ENCODE assay signal across 18 cellular contexts in genomic region chr16:50197582-50197981, GRCh38.
"Had no signal": no experiment of that assay in that cellular context is flagged by ENCODE, and none has a peak within 500 bp of the region (broad histone marks: within the 10 kb centered on the region; RNA-seq: fewer than 3 reads in every experiment).

No MANE protein-coding gene starts in this region.

- H3K27me3 ChIP-seq: esophagus squamous epithelium had no signal

- ATAC-seq: left ventricle myocardium superior had no signal

- H3K36me3 ChIP-seq: esophagus squamous epithelium, thoracic aorta had no signal

- H3K27ac ChIP-seq: coronary artery, esophagus squamous epithelium, thoracic aorta, VCaP had no signal

- H3K4me3 ChIP-seq: coronary artery, esophagus squamous epithelium, thoracic aorta had no signal

- H3K9me3 ChIP-seq: esophagus squamous epithelium, thoracic aorta had no signal

- DNase-seq: activated CD4-positive, alpha-beta memory T cell treated with anti-CD3 and anti-CD28 coated beads, Interleukin-2, amount 10 ng/mL, durations not matched to agents 7 days and 5 days; activated CD4-positive, alpha-beta T cell treated with anti-CD3 and anti-CD28 coated beads for 1 hour; activated CD8-positive, alpha-beta memory T cell treated with anti-CD3 and anti-CD28 coated beads, Interleukin-2, amount 50 U/mL, for 48 hours; activated gamma-delta T cell; activated T-cell treated with anti-CD3 and anti-CD28 coated beads, Interleukin-2, amount 50 U/mL, for 72 hours; esophagus squamous epithelium; glutamatergic neuron; kidney glomerular epithelial cell; left ventricle myocardium superior; mesendoderm; nucleus accumbens; posterior cingulate gyrus; retina; stimulated activated CD4-positive, alpha-beta T cell treated with anti-CD3 and anti-CD28 coated beads, Interleukin-12 subunit alpha, Interleukin-12 subunit beta, amount 100 ng/mL, for 4 hours; stimulated activated CD4-positive, alpha-beta T cell treated with anti-CD3 and anti-CD28 coated beads, Interleukin-2, amount 100 ng/mL, for 24 hours had no signal
